1 cellular context compared by ENCODE assay signal in the genomic region with DNA sequence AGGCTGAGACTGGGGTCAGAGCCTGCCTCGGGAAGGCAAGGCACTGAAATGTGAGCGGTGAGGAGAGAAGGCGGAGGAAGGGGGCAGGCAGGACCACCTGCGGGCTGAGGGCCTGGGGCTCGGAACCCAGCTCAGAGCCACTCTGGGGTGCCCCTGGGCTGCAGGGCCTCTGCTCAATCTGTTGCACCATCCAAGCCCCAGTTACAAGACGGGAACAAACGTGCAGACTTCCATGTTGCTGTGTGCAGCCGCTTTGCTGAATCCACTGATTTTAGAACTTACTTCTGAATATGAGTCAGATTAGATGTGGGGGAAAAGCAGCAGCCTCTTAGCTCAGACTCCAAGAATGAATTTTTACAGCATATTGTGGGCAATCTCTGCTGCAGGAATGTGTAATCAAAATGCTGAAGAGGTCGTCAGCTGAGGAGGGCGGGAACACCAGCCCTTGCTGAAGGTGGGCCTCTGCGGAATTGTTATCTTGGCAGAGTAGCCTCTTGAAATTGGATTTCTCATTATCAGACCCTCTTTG.
TF ChIP-seq lines count a peak whose summit lies in the region.

No MANE protein-coding gene starts in this region.

TF ChIP-seq in GM23338, 12 proteins besides CTCF, POLR2A, EP300 and RAD21 (continued from another document):
- TF ChIP-seq, protein P1, sequence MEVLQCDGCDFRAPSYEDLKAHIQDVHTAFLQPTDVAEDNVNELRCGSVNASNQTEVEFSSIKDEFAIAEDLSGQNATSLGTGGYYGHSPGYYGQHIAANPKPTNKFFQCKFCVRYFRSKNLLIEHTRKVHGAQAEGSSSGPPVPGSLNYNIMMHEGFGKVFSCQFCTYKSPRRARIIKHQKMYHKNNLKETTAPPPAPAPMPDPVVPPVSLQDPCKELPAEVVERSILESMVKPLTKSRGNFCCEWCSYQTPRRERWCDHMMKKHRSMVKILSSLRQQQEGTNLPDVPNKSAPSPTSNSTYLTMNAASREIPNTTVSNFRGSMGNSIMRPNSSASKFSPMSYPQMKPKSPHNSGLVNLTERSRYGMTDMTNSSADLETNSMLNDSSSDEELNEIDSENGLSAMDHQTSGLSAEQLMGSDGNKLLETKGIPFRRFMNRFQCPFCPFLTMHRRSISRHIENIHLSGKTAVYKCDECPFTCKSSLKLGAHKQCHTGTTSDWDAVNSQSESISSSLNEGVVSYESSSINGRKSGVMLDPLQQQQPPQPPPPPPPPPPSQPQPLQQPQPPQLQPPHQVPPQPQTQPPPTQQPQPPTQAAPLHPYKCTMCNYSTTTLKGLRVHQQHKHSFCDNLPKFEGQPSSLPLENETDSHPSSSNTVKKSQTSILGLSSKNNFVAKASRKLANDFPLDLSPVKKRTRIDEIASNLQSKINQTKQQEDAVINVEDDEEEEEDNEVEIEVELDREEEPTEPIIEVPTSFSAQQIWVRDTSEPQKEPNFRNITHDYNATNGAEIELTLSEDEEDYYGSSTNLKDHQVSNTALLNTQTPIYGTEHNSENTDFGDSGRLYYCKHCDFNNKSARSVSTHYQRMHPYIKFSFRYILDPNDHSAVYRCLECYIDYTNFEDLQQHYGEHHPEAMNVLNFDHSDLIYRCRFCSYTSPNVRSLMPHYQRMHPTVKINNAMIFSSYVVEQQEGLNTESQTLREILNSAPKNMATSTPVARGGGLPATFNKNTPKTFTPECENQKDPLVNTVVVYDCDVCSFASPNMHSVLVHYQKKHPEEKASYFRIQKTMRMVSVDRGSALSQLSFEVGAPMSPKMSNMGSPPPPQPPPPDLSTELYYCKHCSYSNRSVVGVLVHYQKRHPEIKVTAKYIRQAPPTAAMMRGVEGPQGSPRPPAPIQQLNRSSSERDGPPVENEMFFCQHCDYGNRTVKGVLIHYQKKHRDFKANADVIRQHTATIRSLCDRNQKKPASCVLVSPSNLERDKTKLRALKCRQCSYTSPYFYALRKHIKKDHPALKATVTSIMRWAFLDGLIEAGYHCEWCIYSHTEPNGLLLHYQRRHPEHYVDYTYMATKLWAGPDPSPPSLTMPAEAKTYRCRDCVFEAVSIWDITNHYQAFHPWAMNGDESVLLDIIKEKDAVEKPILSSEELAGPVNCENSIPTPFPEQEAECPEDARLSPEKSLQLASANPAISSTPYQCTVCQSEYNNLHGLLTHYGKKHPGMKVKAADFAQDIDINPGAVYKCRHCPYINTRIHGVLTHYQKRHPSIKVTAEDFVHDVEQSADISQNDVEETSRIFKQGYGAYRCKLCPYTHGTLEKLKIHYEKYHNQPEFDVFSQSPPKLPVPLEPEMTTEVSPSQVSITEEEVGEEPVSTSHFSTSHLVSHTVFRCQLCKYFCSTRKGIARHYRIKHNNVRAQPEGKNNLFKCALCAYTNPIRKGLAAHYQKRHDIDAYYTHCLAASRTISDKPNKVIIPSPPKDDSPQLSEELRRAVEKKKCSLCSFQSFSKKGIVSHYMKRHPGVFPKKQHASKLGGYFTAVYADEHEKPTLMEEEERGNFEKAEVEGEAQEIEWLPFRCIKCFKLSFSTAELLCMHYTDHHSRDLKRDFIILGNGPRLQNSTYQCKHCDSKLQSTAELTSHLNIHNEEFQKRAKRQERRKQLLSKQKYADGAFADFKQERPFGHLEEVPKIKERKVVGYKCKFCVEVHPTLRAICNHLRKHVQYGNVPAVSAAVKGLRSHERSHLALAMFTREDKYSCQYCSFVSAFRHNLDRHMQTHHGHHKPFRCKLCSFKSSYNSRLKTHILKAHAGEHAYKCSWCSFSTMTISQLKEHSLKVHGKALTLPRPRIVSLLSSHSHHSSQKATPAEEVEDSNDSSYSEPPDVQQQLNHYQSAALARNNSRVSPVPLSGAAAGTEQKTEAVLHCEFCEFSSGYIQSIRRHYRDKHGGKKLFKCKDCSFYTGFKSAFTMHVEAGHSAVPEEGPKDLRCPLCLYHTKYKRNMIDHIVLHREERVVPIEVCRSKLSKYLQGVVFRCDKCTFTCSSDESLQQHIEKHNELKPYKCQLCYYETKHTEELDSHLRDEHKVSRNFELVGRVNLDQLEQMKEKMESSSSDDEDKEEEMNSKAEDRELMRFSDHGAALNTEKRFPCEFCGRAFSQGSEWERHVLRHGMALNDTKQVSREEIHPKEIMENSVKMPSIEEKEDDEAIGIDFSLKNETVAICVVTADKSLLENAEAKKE (CRISPR knock-in tag; IDR thresholded peaks at IDR 0.05) = no peak
- TF ChIP-seq CREB1 (CRISPR knock-in tag; IDR thresholded peaks at IDR 0.05; ENCODE audit: low read depth) (no peak), ZNF331 (CRISPR knock-in tag; IDR thresholded peaks at IDR 0.05; ENCODE audit: low read depth) (no peak), ZNF114 (CRISPR knock-in tag; IDR thresholded peaks at IDR 0.05) (no peak), EZH2 (IDR thresholded peaks at IDR 0.05; ENCODE audit: low read depth, unreplicated experiment) (no peak), NANOG (IDR thresholded peaks at IDR 0.05; ENCODE audit: borderline replicate concordance) (no peak), POLR2AphosphoS5 (IDR thresholded peaks at IDR 0.05; ENCODE audit: low read depth) (no peak), JUNB (IDR thresholded peaks at IDR 0.05; ENCODE audit: unreplicated experiment) (no peak), EZH2phosphoT487 (IDR thresholded peaks at IDR 0.05; ENCODE audit: unreplicated experiment) (no peak)
- TF ChIP-seq, protein P2, sequence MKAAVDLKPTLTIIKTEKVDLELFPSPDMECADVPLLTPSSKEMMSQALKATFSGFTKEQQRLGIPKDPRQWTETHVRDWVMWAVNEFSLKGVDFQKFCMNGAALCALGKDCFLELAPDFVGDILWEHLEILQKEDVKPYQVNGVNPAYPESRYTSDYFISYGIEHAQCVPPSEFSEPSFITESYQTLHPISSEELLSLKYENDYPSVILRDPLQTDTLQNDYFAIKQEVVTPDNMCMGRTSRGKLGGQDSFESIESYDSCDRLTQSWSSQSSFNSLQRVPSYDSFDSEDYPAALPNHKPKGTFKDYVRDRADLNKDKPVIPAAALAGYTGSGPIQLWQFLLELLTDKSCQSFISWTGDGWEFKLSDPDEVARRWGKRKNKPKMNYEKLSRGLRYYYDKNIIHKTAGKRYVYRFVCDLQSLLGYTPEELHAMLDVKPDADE (IDR thresholded peaks at IDR 0.05) = no peak
- TF ChIP-seq, protein P3, sequence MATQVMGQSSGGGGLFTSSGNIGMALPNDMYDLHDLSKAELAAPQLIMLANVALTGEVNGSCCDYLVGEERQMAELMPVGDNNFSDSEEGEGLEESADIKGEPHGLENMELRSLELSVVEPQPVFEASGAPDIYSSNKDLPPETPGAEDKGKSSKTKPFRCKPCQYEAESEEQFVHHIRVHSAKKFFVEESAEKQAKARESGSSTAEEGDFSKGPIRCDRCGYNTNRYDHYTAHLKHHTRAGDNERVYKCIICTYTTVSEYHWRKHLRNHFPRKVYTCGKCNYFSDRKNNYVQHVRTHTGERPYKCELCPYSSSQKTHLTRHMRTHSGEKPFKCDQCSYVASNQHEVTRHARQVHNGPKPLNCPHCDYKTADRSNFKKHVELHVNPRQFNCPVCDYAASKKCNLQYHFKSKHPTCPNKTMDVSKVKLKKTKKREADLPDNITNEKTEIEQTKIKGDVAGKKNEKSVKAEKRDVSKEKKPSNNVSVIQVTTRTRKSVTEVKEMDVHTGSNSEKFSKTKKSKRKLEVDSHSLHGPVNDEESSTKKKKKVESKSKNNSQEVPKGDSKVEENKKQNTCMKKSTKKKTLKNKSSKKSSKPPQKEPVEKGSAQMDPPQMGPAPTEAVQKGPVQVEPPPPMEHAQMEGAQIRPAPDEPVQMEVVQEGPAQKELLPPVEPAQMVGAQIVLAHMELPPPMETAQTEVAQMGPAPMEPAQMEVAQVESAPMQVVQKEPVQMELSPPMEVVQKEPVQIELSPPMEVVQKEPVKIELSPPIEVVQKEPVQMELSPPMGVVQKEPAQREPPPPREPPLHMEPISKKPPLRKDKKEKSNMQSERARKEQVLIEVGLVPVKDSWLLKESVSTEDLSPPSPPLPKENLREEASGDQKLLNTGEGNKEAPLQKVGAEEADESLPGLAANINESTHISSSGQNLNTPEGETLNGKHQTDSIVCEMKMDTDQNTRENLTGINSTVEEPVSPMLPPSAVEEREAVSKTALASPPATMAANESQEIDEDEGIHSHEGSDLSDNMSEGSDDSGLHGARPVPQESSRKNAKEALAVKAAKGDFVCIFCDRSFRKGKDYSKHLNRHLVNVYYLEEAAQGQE (IDR thresholded peaks at IDR 0.05; ENCODE audit: unreplicated experiment) = no peak
TF ChIP-seq in GM23338: peak in this region for 0.
